32 cellular contexts compared by ENCODE assay signal in genomic region chr1:114707604-114708003, GRCh38. TPM values are rescaled to one million over a fixed set of nuclear protein-coding genes. Genes with fewer than 3 reads are reported as not detected.
"Had no signal": no experiment of that assay in that cellular context is flagged by ENCODE, and none has a peak within 500 bp of the region (broad histone marks: within the 10 kb centered on the region; RNA-seq: fewer than 3 reads in every experiment).

No MANE protein-coding gene starts in this region.

- H3K4me3 Mint-ChIP-seq: dendritic cell treated with granulocyte-macrophage colony-stimulating factor and Interleukin-4, amounts not matched to agents 40 ng/mL and 50 ng/mL, for 4 days; endodermal cell; memory B cell; natural killer cell; stimulated activated naive CD8-positive, alpha-beta T cell treated with anti-CD3 and anti-CD28 coated beads, Interleukin-15, amount 100 ng/mL, for 72 hours had no signal

- H3K4me2 ChIP-seq: hepatocyte had no signal

- H3K27ac Mint-ChIP-seq: dendritic cell treated with granulocyte-macrophage colony-stimulating factor and Interleukin-4, amounts not matched to agents 40 ng/mL and 50 ng/mL, for 4 days; endodermal cell; memory B cell had no signal

- H2AFZ ChIP-seq: hepatocyte had no signal

- H3K36me3 ChIP-seq: ovary, uterus had no signal

- H3K79me2 ChIP-seq: hepatocyte had no signal

- H3K27me3 Mint-ChIP-seq: dendritic cell treated with granulocyte-macrophage colony-stimulating factor and Interleukin-4, amounts not matched to agents 40 ng/mL and 50 ng/mL, for 4 days; memory B cell; stimulated activated naive CD8-positive, alpha-beta T cell treated with anti-CD3 and anti-CD28 coated beads, Interleukin-15, amount 100 ng/mL, for 72 hours had no signal

- H3K27me3 ChIP-seq: esophagus muscularis mucosa, foreskin keratinocyte, gastroesophageal sphincter, heart left ventricle, hepatocyte, ovary, sigmoid colon, suprapubic skin, transverse colon, upper lobe of right lung, uterus had no signal

- H3K9me3 Mint-ChIP-seq: dendritic cell treated with granulocyte-macrophage colony-stimulating factor and Interleukin-4, amounts not matched to agents 40 ng/mL and 50 ng/mL, for 4 days; endodermal cell; memory B cell; natural killer cell; stimulated activated naive CD8-positive, alpha-beta T cell treated with anti-CD3 and anti-CD28 coated beads, Interleukin-15, amount 100 ng/mL, for 72 hours had no signal

- H3K9me3 ChIP-seq: esophagus muscularis mucosa, gastroesophageal sphincter, heart left ventricle, ovary, psoas muscle, sigmoid colon, suprapubic skin, transverse colon, upper lobe of right lung, uterus had no signal

- DNase-seq: effector CD8-positive, alpha-beta T cell; endodermal cell; foreskin keratinocyte; heart left ventricle; kidney; natural killer cell; occipital lobe; ovary; posterior cingulate gyrus; psoas muscle; right cardiac atrium; sigmoid colon; stimulated activated CD4-positive, alpha-beta T cell treated with anti-CD3 and anti-CD28 coated beads, Interleukin-2, amount 100 ng/mL, for 24 hours; stimulated activated CD4-positive, alpha-beta T cell treated with anti-CD3 and anti-CD28 coated beads, Interleukin-4, amount 100 ng/mL, for 4 hours; stimulated activated naive CD4-positive, alpha-beta T cell; stimulated activated naive CD8-positive, alpha-beta T cell treated with anti-CD3 and anti-CD28 coated beads, Interleukin-15, amount 100 ng/mL, for 72 hours; transverse colon; upper lobe of right lung; uterus had no signal

- H3K4me1 Mint-ChIP-seq: endodermal cell, memory B cell, natural killer cell had no signal

- H3K4me1 ChIP-seq: esophagus muscularis mucosa, heart left ventricle, sigmoid colon, upper lobe of right lung, uterus had no signal

- H3K4me3 ChIP-seq: esophagus muscularis mucosa, gastroesophageal sphincter, heart left ventricle, hepatocyte, lung, ovary, psoas muscle, sigmoid colon, suprapubic skin, transverse colon, upper lobe of right lung, uterus had no signal

- ATAC-seq: foreskin keratinocyte; gastroesophageal sphincter; heart left ventricle; left lobe of liver; natural killer cell; psoas muscle; right cardiac atrium; stimulated activated naive CD8-positive, alpha-beta T cell treated with anti-CD3 and anti-CD28 coated beads, Interleukin-15, amount 100 ng/mL, for 72 hours; upper lobe of right lung had no signal

- H3K27ac ChIP-seq: esophagus muscularis mucosa, foreskin keratinocyte, gastroesophageal sphincter, heart left ventricle, hepatocyte, ovary, sigmoid colon, suprapubic skin, transverse colon, upper lobe of right lung, uterus had no signal

RNA-seq across cellular contexts. Expression of gene AMPD1, which starts 12.3 kb away (rescaled TPM):
- total RNA-seq: endodermal cell, epithelial cell of proximal tubule, esophagus muscularis mucosa, fibroblast of lung, foreskin keratinocyte, gastroesophageal sphincter, heart left ventricle, hepatocyte, left lobe of liver, liver, mononuclear cell, natural killer cell, occipital lobe, renal cortical epithelial cell, right cardiac atrium, sigmoid colon, suprapubic skin, upper lobe of right lung had no signal
